Comparison of ENCODE assay signal across 9 cellular contexts in genomic region chr3:98592345-98592935, GRCh38. TPM values are rescaled to one million over a fixed set of nuclear protein-coding genes. Genes with fewer than 3 reads are reported as not detected.
A peak's percentile ranks its signal among the peaks of the same experiment; 100 is the strongest.
DNase-seq lines count a peak whose midpoint lies in the region; ATAC-seq and TF ChIP-seq lines count a peak whose summit lies in the region.
"Had no signal": no experiment of that assay in that cellular context is flagged by ENCODE, and none has a peak within 500 bp of the region (broad histone marks: within the 10 kb centered on the region; RNA-seq: fewer than 3 reads in every experiment).

No MANE protein-coding gene starts in this region.

- H3K27ac Mint-ChIP-seq in activated T-cell treated with anti-CD3 and anti-CD28 coated beads, Interleukin-2, amount 50 U/mL, for 24 hours, result peak overlapping the region; percentile 90

- H3K27me3 ChIP-seq in ascending aorta (no peaks in the 10 kb centered on the region), liver (ENCODE audit: control insufficient read depth in 4 of 4, insufficient read depth in 4 of 4, low read length in 3 of 4) (no peaks in the 10 kb centered on the region), thymus (ENCODE audit: control insufficient read depth, insufficient read depth) (no peaks in the 10 kb centered on the region)

- peaks cover 0 to 12% of the 10 kb centered on the region in 2 donors for H3K4me1 ChIP-seq in ascending aorta
- H3K4me1 ChIP-seq in liver (ENCODE audit: control insufficient read depth in 4 of 4, insufficient read depth in 4 of 4, low read length in 3 of 4), result peaks cover 3 to 48% (median 31%) of the 10 kb centered on the region in 4 donors
- H3K4me1 ChIP-seq in thymus (ENCODE audit: control insufficient read depth, insufficient read depth, low read length), result peaks cover 9% of the 10 kb centered on the region

- peaks cover 5 to 14% of the 10 kb centered on the region in 2 donors for H3K36me3 ChIP-seq in ascending aorta
- H3K36me3 ChIP-seq in liver (ENCODE audit: control insufficient read depth in 4 of 4, insufficient read depth in 3 of 4, low read depth in 1 of 4, low read length in 3 of 4), result peaks cover 0 to 17% (median 13%) of the 10 kb centered on the region in 4 donors
- H3K36me3 ChIP-seq in thymus (ENCODE audit: control insufficient read depth, insufficient read depth), result peaks cover 5% of the 10 kb centered on the region

- H3K9me3 Mint-ChIP-seq in activated T-cell treated with anti-CD3 and anti-CD28 coated beads, Interleukin-2, amount 50 U/mL, for 24 hours, result no peaks in the 10 kb centered on the region

- H3K9me3 ChIP-seq in ascending aorta (no peaks in the 10 kb centered on the region), liver (ENCODE audit: control insufficient read depth in 4 of 4, low read length in 3 of 4) (no peaks in the 10 kb centered on the region), thymus (ENCODE audit: control insufficient read depth) (no peaks in the 10 kb centered on the region)

- H3K4me1 Mint-ChIP-seq in activated T-cell treated with anti-CD3 and anti-CD28 coated beads, Interleukin-2, amount 50 U/mL, for 24 hours (ENCODE audit: low read depth), result peaks cover 50% of the 10 kb centered on the region

- H3K27me3 Mint-ChIP-seq in activated T-cell treated with anti-CD3 and anti-CD28 coated beads, Interleukin-2, amount 50 U/mL, for 24 hours, result no peaks in the 10 kb centered on the region

- WGBS in liver, result 11% methylated on average over 11 of the region's 11 CpGs
- 50% methylated on average over 11 of the region's 11 CpGs for WGBS in thymus

- intact Hi-C loops in ascending aorta (cut with DNase I), result loop anchor here (5.0 to 10.0 kb wide), 2 partner anchors 310 to 1162 kb away; partner anchors contain the start of gene DCBLD2

- H3K36me3 Mint-ChIP-seq in activated T-cell treated with anti-CD3 and anti-CD28 coated beads, Interleukin-2, amount 50 U/mL, for 24 hours (ENCODE audit: low read depth), result peaks cover 55% of the 10 kb centered on the region

- TF ChIP-seq CTCF in ascending aorta (IDR thresholded peaks at IDR 0.05) (no peak), liver (IDR thresholded peaks at IDR 0.05; ENCODE audit: low read depth, low read length, missing input control) (no peak)

- peak overlapping the region; percentile 98 for H3K4me3 Mint-ChIP-seq in activated T-cell treated with anti-CD3 and anti-CD28 coated beads, Interleukin-2, amount 50 U/mL, for 24 hours

- no peak for TF ChIP-seq RAD21 in liver (IDR thresholded peaks at IDR 0.05)

- peak overlapping the region; percentile 83 to 91 for H3K27ac ChIP-seq in ascending aorta
- H3K27ac ChIP-seq in liver (ENCODE audit: low read depth in 1 of 2, low read length in 2 of 2), result peak overlapping the region in 1 of 2 donors; percentile 87
- no peak overlapping the region for H3K27ac ChIP-seq in thymus (ENCODE audit: low read depth)

- no peak for DNase-seq in activated T-cell treated with anti-CD3 and anti-CD28 coated beads, Interleukin-2, amount 50 U/mL, for 24 hours
- DNase-seq in activated T-cell treated with anti-CD3 and anti-CD28 coated beads, Interleukin-2, amount 50 U/mL, for 48 hours, result no peak
- DNase-seq in ascending aorta (ENCODE audit: low spot score in 2 of 2) (no peak), GM19240 (ENCODE audit: insufficient read length, low spot score) (no peak), RKO (ENCODE audit: low spot score) (no peak)
- DNase-seq: NCI-H2029 treated with DMSO at 0.1 percent for 48 hours had no signal

- peak overlapping the region; percentile 45 to 58 for H3K9ac ChIP-seq in liver (ENCODE audit: low read depth in 1 of 2, low read length in 2 of 2)

- no peak for ATAC-seq in GM21528 (IDR thresholded peaks at IDR 0.05; ENCODE audit: low FRiP score, unreplicated experiment)

- H3K4me3 ChIP-seq in ascending aorta (peak overlapping the region; percentile 77 to 94), liver (ENCODE audit: low read depth in 1 of 3, low read length in 3 of 3) (peak overlapping the region; percentile 60 to 88 (median 80)), thymus (ENCODE audit: low read length) (peak overlapping the region; percentile 92)

TF ChIP-seq in liver, 16 proteins besides CTCF, POLR2A, EP300 and RAD21:
- no peak for TF ChIP-seq TAF1 (conservative IDR thresholded peaks at IDR 0.05)

RNA-seq across cellular contexts. Expression of gene CPOX, which starts 1.0 kb away (rescaled TPM):
- total RNA-seq in ascending aorta, result 34.8 TPM
- 100 to 1,000 TPM in 1 of 2 donors, 10 to 100 TPM in 1; 18.2 to 280 TPM for total RNA-seq in liver
- 10 to 100 TPM in 1 of 2 donors, 1 to 10 TPM in 1; 8.8 to 14.3 TPM for polyA plus RNA-seq in liver
- 28.6 TPM for polyA plus RNA-seq in thymus
